Comparison of ENCODE assay signal across 21 cellular contexts in genomic region chr19:42394751-42395150, GRCh38. TPM values are rescaled to one million over a fixed set of nuclear protein-coding genes. Genes with fewer than 3 reads are reported as not detected.
"Had no signal": no experiment of that assay in that cellular context is flagged by ENCODE, and none has a peak within 500 bp of the region (broad histone marks: within the 10 kb centered on the region; RNA-seq: fewer than 3 reads in every experiment).

No MANE protein-coding gene starts in this region.

- H3K36me3 Mint-ChIP-seq: activated naive CD8-positive, alpha-beta T cell; memory B cell; naive thymus-derived CD4-positive, alpha-beta T cell had no signal

- H3K4me1 ChIP-seq: colonic mucosa had no signal

- DNase-seq: activated CD4-positive, alpha-beta T cell treated with anti-CD3 and anti-CD28 coated beads for 1 hour; activated CD8-positive, alpha-beta memory T cell treated with anti-CD3 and anti-CD28 coated beads for 24 hours; activated CD8-positive, alpha-beta memory T cell treated with anti-CD3 and anti-CD28 coated beads, Interleukin-2, amount 50 U/mL, for 48 hours; activated gamma-delta T cell treated with Interleukin-2 at 50 U/mL for 16 hours; activated T-cell treated with anti-CD3 and anti-CD28 coated beads, Interleukin-2, amount 50 U/mL, for 48 hours; body of pancreas; colonic mucosa; erythroblast; heart left ventricle; naive thymus-derived CD4-positive, alpha-beta T cell; sigmoid colon; stimulated activated CD4-positive, alpha-beta T cell treated with anti-CD3 and anti-CD28 coated beads, Interleukin-4, amount 100 ng/mL, for 4 hours; T-helper 17 cell; WERI-Rb-1 had no signal

- H3K36me3 ChIP-seq: colonic mucosa, heart left ventricle, sigmoid colon, WERI-Rb-1 had no signal

- H3K4me3 ChIP-seq: body of pancreas, colonic mucosa, heart left ventricle, sigmoid colon had no signal

- H3K9me3 ChIP-seq: body of pancreas, colonic mucosa, heart left ventricle, sigmoid colon had no signal

- H3K9me3 Mint-ChIP-seq: central memory CD8-positive, alpha-beta T cell; memory B cell; stimulated activated memory B cell treated with anti-CD40 and anti-IgM and Interleukin-4, amounts not matched to agents 10 μg/mL and 1 μg/mL and 100 μg/mL, for 72 hours had no signal

- H3K27ac ChIP-seq: body of pancreas, colonic mucosa, heart left ventricle, sigmoid colon, WERI-Rb-1 had no signal

- H3K27ac Mint-ChIP-seq: activated naive CD8-positive, alpha-beta T cell; memory B cell; stimulated activated memory B cell treated with anti-CD40 and anti-IgM and Interleukin-4, amounts not matched to agents 10 μg/mL and 1 μg/mL and 100 μg/mL, for 72 hours; T-helper 17 cell had no signal

- ATAC-seq: body of pancreas; heart left ventricle; naive thymus-derived CD4-positive, alpha-beta T cell; stimulated activated memory B cell treated with anti-CD40 and anti-IgM and Interleukin-4, amounts not matched to agents 10 μg/mL and 1 μg/mL and 100 μg/mL, for 72 hours; T-helper 17 cell had no signal

- H3K4me3 Mint-ChIP-seq: activated naive CD8-positive, alpha-beta T cell; central memory CD8-positive, alpha-beta T cell; memory B cell; stimulated activated memory B cell treated with anti-CD40 and anti-IgM and Interleukin-4, amounts not matched to agents 10 μg/mL and 1 μg/mL and 100 μg/mL, for 72 hours; T-helper 17 cell had no signal

- H3K27me3 ChIP-seq: body of pancreas had no signal

RNA-seq across cellular contexts. Expression of gene CNFN, which starts 4.7 kb away (rescaled TPM):
- total RNA-seq: body of pancreas, frontal cortex, kidney epithelial cell, liver, sigmoid colon, T-helper 17 cell had no signal

RNA-seq across cellular contexts. Expression of gene CXCL17, which starts 48.0 kb away (rescaled TPM):
- total RNA-seq: colonic mucosa; frontal cortex; heart left ventricle; kidney epithelial cell; naive thymus-derived CD4-positive, alpha-beta T cell; sigmoid colon; T-helper 17 cell had no signal
- polyA plus RNA-seq: heart left ventricle had no signal
